Comparison of ENCODE assay signal across 16 cellular contexts in the genomic region with DNA sequence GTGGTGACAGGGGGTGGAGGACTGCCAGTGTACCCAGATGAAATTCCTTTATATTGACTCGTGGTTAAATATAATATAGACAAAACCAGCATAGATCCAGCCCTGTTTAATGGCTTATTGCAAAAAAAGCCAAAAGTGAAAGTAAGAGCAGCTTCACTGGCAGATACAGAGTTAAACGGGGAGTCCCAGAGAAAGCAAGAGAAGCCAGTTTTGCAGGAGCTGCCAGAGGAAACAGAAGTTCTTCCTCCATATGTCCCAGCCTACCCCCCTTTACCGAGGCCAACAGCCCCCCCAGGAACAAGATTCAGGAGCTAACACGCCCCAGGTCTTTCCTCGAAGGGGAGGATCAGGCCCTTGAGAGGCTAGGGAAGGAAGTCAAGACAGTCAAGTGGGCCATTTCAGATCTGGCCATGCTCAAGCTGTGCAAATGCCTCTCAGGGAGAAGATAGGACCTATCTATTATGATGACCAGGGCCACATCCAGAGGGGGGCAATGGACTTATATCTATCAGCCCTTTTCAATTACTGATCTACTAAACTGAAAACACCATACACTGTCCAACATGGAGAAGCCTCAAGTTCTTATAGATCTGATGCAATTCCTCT. TPM values are rescaled to one million over a fixed set of nuclear protein-coding genes. Genes with fewer than 3 reads are reported as not detected.
DNase-seq lines count a peak whose midpoint lies in the region; ATAC-seq and TF ChIP-seq lines count a peak whose summit lies in the region.
"Had no signal": no experiment of that assay in that cellular context is flagged by ENCODE, and none has a peak within 500 bp of the region (broad histone marks: within the 10 kb centered on the region; RNA-seq: fewer than 3 reads in every experiment).

No MANE protein-coding gene starts in this region.

- H3K27me3 ChIP-seq in right atrium auricular region = no peaks in the 10 kb centered on the region
- H3K27me3 ChIP-seq in ascending aorta = no peaks in the 10 kb centered on the region
- H3K27me3 ChIP-seq in muscle layer of duodenum (ENCODE audit: low read depth, low read length) = no peaks in the 10 kb centered on the region
- no peaks in the 10 kb centered on the region for H3K27me3 ChIP-seq in neuronal stem cell (ENCODE audit: control insufficient read depth in 3 of 3, insufficient read depth in 3 of 3, low read depth in 1 of 3, low read length in 3 of 3)
- H3K27me3 ChIP-seq: colonic mucosa, neutrophil had no signal

- H3K18ac ChIP-seq in neuronal stem cell (ENCODE audit: low read length) = no peak overlapping the region

- peak overlapping the region; percentile 14 to 41 for H3K4me3 ChIP-seq in right atrium auricular region
- peak overlapping the region; percentile 53 to 69 for H3K4me3 ChIP-seq in ascending aorta
- H3K4me3 ChIP-seq in muscle layer of duodenum (ENCODE audit: low read depth in 1 of 2, low read length in 2 of 2) = peak overlapping the region; percentile 33 to 57
- H3K4me3 ChIP-seq in neuronal stem cell (ENCODE audit: low read length in 2 of 2) = no peak overlapping the region
- H3K4me3 ChIP-seq: colonic mucosa had no signal

- H3K9me3 ChIP-seq in right atrium auricular region (peaks cover 0 to 22% of the 10 kb centered on the region in 2 donors), ascending aorta (peaks cover 0 to 12% of the 10 kb centered on the region in 2 donors), muscle layer of duodenum (ENCODE audit: control insufficient read depth in 1 of 2, low read length in 2 of 2) (peaks cover 0 to 19% of the 10 kb centered on the region in 2 donors), neuronal stem cell (replicated peaks in 1 of 2; ENCODE audit: control insufficient read depth in 2 of 2, insufficient read depth in 1 of 2, low read depth in 1 of 2, low read length in 2 of 2) (peaks cover 0 to 2% of the 10 kb centered on the region in 2 donors)
- H3K9me3 ChIP-seq: colonic mucosa had no signal

- WGBS in neuronal stem cell (ENCODE audit: extremely low coverage in 2 of 2, insufficient read length in 2 of 2, insufficient replicate concordance in 1 of 2), 2 donors = no CpG with 5 or more reads among the region's 5 CpGs

- H2BK15ac ChIP-seq in neuronal stem cell (ENCODE audit: low read length) = no peak overlapping the region

- no peak overlapping the region for H2AK5ac ChIP-seq in neuronal stem cell (ENCODE audit: low read depth, low read length)

- DNase-seq in right atrium auricular region (ENCODE audit: low spot score) (no peak), left cardiac atrium (no peak), ascending aorta (ENCODE audit: low spot score in 2 of 2) (no peak), neuronal stem cell (ENCODE audit: low spot score) (no peak)
- DNase-seq: ACHN; activated effector memory CD4-positive, alpha-beta T cell treated with anti-CD3 and anti-CD28 coated beads, Interleukin-2, amount 50 U/mL, for 16 hours; colonic mucosa; head of caudate nucleus; NCI-H1048; NK-92 treated with Interleukin-12 subunit alpha and Interleukin-12 subunit beta, amount 100 ng/mL, for 24 hours; SIG-M5 had no signal

- H3K36me3 ChIP-seq in right atrium auricular region (no peaks in the 10 kb centered on the region), ascending aorta (no peaks in the 10 kb centered on the region), muscle layer of duodenum (ENCODE audit: control insufficient read depth in 1 of 2, insufficient read depth in 2 of 2, low read length in 2 of 2) (no peaks in the 10 kb centered on the region), neuronal stem cell (replicated peaks in 1 of 2; ENCODE audit: control insufficient read depth in 2 of 2, insufficient read depth in 2 of 2, low read length in 2 of 2) (no peaks in the 10 kb centered on the region)
- H3K36me3 ChIP-seq: colonic mucosa, neutrophil had no signal

- peak overlapping the region in 1 of 2 donors; percentile 40 for H3K27ac ChIP-seq in right atrium auricular region
- peak overlapping the region; percentile 68 for H3K27ac ChIP-seq in ascending aorta
- peak overlapping the region; percentile 31 for H3K27ac ChIP-seq in muscle layer of duodenum (ENCODE audit: low read length)
- H3K27ac ChIP-seq in neuronal stem cell (replicated peaks; ENCODE audit: low read length) = no peak overlapping the region
- H3K27ac ChIP-seq: colonic mucosa, neutrophil had no signal

- H2AFZ ChIP-seq in neuronal stem cell (ENCODE audit: low read length) = no peak overlapping the region

- no peak overlapping the region for H4K8ac ChIP-seq in neuronal stem cell (ENCODE audit: low read depth, low read length)

- ATAC-seq in left cardiac atrium = no peak
- no peak for ATAC-seq in GM21526 (IDR thresholded peaks at IDR 0.05; ENCODE audit: low FRiP score, unreplicated experiment)
- no peak for ATAC-seq in GM21825 (IDR thresholded peaks at IDR 0.05; ENCODE audit: unreplicated experiment)
- no peak for ATAC-seq in HG02610 (IDR thresholded peaks at IDR 0.05; ENCODE audit: unreplicated experiment)

- H3K79me1 ChIP-seq in neuronal stem cell (ENCODE audit: low read depth, low read length) = no peaks in the 10 kb centered on the region

- H3K4me2 ChIP-seq in neuronal stem cell (ENCODE audit: insufficient read depth, low read length, poor library complexity, severe bottlenecking) = no peak overlapping the region

- no peak overlapping the region for H3K9ac ChIP-seq in neuronal stem cell (ENCODE audit: low read depth, low read length, poor library complexity)

- no peak overlapping the region for H2BK5ac ChIP-seq in neuronal stem cell (ENCODE audit: low read length)

- H3K4me1 ChIP-seq in right atrium auricular region = no peaks in the 10 kb centered on the region
- H3K4me1 ChIP-seq in ascending aorta = peaks cover 0 to 4% of the 10 kb centered on the region in 2 donors
- H3K4me1 ChIP-seq in muscle layer of duodenum (ENCODE audit: control insufficient read depth in 1 of 2, insufficient read depth in 2 of 2, low read length in 2 of 2) = no peaks in the 10 kb centered on the region
- H3K4me1 ChIP-seq in neuronal stem cell (ENCODE audit: control insufficient read depth in 2 of 2, insufficient read depth in 1 of 2, low read depth in 1 of 2, low read length in 2 of 2) = no peaks in the 10 kb centered on the region
- H3K4me1 ChIP-seq: colonic mucosa had no signal

- no peak overlapping the region for H3K4ac ChIP-seq in neuronal stem cell (ENCODE audit: low read length)

- H2BK120ac ChIP-seq in neuronal stem cell (ENCODE audit: low read depth, low read length) = no peak overlapping the region

- H2BK12ac ChIP-seq in neuronal stem cell (ENCODE audit: low read length) = no peak overlapping the region

- intact Hi-C loops in left cardiac atrium (cut with DNase I) (no loop called here), ascending aorta (cut with DNase I) (loop anchor here (2.0 kb wide), 1 partner anchor 48 kb away; a partner anchor contains a TSS)

- H3K23ac ChIP-seq in neuronal stem cell (ENCODE audit: low read depth, low read length, poor library complexity) = no peak overlapping the region

- H3K14ac ChIP-seq in neuronal stem cell (ENCODE audit: low read length) = no peak overlapping the region

- TF ChIP-seq CTCF in right atrium auricular region (IDR thresholded peaks at IDR 0.05) (no peak), ascending aorta (IDR thresholded peaks at IDR 0.05) (no peak)

- no peak overlapping the region for H4K91ac ChIP-seq in neuronal stem cell (ENCODE audit: low read depth, low read length, poor library complexity)

RNA-seq across cellular contexts. Expression of a gene that starts 47.2 kb away (rescaled TPM):
- total RNA-seq in right atrium auricular region (10 to 100 TPM in 1 of 2 donors, 1 to 10 TPM in 1; 3.0 to 13.0 TPM), left cardiac atrium (1 to 10 TPM; 4.5 to 5.3 TPM), ascending aorta (2.4 TPM)
- polyA plus RNA-seq in neuronal stem cell (2013, experiment 1 of 2) = 16.6 TPM
- polyA plus RNA-seq in neuronal stem cell (2013, experiment 2 of 2) = 18.2 TPM

RNA-seq across cellular contexts. Expression of a gene that starts 48.6 kb away (rescaled TPM):
- 10 to 100 TPM; 10.3 to 12.9 TPM for total RNA-seq in right atrium auricular region
- total RNA-seq in left cardiac atrium = 1 to 10 TPM; 7.6 to 8.7 TPM
- 2.8 TPM for total RNA-seq in ascending aorta
- 10.6 TPM for polyA plus RNA-seq in neuronal stem cell (2013, experiment 1 of 2)
- polyA plus RNA-seq in neuronal stem cell (2013, experiment 2 of 2) = 11.7 TPM

Comparison
In these comparisons a context has a peak if more than half of its experiments do, and no peak if none do; other contexts are left out.
1. H3K4me3 ChIP-seq: peak in right atrium auricular region (2 of 2), ascending aorta (2 of 2) and muscle layer of duodenum (2 of 2); none in neuronal stem cell (0 of 2).